Comparison of ENCODE assay signal across 8 cellular contexts in the genomic region with DNA sequence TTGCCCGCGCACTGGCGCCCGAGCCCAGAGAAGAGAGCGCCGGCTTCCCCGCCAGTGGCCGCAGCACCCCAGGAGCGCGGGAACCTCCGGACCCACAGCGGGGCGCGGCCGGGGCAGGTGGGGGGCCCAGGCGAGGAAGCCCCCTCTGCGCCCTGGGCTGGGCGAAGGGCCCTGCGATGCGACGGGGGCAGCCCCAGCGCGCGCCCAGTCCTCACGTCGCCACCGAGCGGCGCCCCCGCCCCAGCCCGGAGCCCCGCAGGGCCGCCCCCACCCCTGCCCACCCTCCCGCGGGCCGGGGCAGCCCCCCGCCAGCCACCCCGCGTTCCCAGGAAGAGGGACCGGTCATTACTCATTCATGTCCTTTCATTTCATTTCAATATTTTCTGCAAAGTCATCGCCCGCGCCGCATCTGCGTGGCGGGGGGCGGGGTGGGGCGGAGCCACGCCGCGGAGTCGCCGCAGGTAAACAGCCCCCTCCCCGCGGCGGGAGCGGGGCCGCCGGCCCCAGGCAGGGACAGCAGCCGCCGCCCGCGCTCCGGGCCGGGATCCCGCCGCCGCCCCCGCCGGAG. TPM values are rescaled to one million over a fixed set of nuclear protein-coding genes. Genes with fewer than 3 reads are reported as not detected.
DNase-seq lines count a peak whose midpoint lies in the region; ATAC-seq and TF ChIP-seq lines count a peak whose summit lies in the region.

No MANE protein-coding gene starts in this region.

- H3K36me3 Mint-ChIP-seq in T-cell (no peaks in the 10 kb centered on the region), chondrocyte (ENCODE audit: low read depth) (no peaks in the 10 kb centered on the region)
- H3K36me3 Mint-ChIP-seq in CD4-positive, alpha-beta memory T cell: no peaks in the 10 kb centered on the region

- H3K9me3 Mint-ChIP-seq in T-cell (no peaks in the 10 kb centered on the region), chondrocyte (ENCODE audit: low read depth) (no peaks in the 10 kb centered on the region)
- H3K9me3 Mint-ChIP-seq in CD4-positive, alpha-beta memory T cell: peaks cover 0 to 2% (median 0%) of the 10 kb centered on the region in 8 donors

- no peak overlapping the region for H3K27ac Mint-ChIP-seq in T-cell
- H3K27ac Mint-ChIP-seq in chondrocyte (ENCODE audit: unreplicated experiment): no peak overlapping the region
- H3K27ac Mint-ChIP-seq in CD4-positive, alpha-beta memory T cell: no peak overlapping the region

- peaks cover 23 to 40% of the 10 kb centered on the region in 2 experiments for H3K4me1 ChIP-seq in neutrophil (ENCODE audit: control insufficient read depth in 1 of 2, insufficient read depth in 1 of 2, low read depth in 1 of 2, low read length in 1 of 2)
- H3K4me1 ChIP-seq in CD4-positive, alpha-beta memory T cell (ENCODE audit: insufficient read depth, low read length): no peaks in the 10 kb centered on the region

- POLR2A ChIA-PET in T-cell (lab: Charles Lee): no interaction called here
- POLR2A ChIA-PET in CD4-positive, alpha-beta memory T cell (lab: Charles Lee; ENCODE audit: partially characterized antibody): no interaction called here

- peak overlapping the region; percentile 64 for H3K27ac ChIP-seq in neutrophil
- no peak overlapping the region for H3K27ac ChIP-seq in CD4-positive, alpha-beta memory T cell (ENCODE audit: low read depth, low read length)

- intact Hi-C loops in CD4-positive, alpha-beta memory T cell (cut with micrococcal nuclease): no loop called here

- H3K27me3 Mint-ChIP-seq in T-cell: peaks cover 24 to 42% of the 10 kb centered on the region in 2 donors
- peaks cover 6% of the 10 kb centered on the region for H3K27me3 Mint-ChIP-seq in chondrocyte (ENCODE audit: low read depth)
- H3K27me3 Mint-ChIP-seq in CD4-positive, alpha-beta memory T cell: peaks cover 24% of the 10 kb centered on the region in 2 donors

- DNase-seq in NCI-H345 (lab: John Stamatoyannopoulos, UW) (peak; percentile 41), NCI-H345 treated with DMSO at 0.1 percent for 48 hours (lab: John Stamatoyannopoulos, UW; ENCODE audit: unreplicated experiment) (no peak), T-cell (peak in 3 of 34 experiments; percentile 15 to 27 (median 26)), chondrocyte (ENCODE audit: low spot score) (no peak), cerebellar cortex (ENCODE audit: low spot score) (no peak)
- DNase-seq in CD4-positive, alpha-beta memory T cell: no peak

- TF ChIP-seq CTCF in chondrocyte (IDR thresholded peaks at IDR 0.05): peak; percentile 15
- no peak for TF ChIP-seq CTCF in neutrophil (IDR thresholded peaks at IDR 0.05)

- H3K4me1 Mint-ChIP-seq in T-cell: peaks cover 4 to 12% (median 6%) of the 10 kb centered on the region in 3 donors
- peaks cover 7% of the 10 kb centered on the region for H3K4me1 Mint-ChIP-seq in chondrocyte (ENCODE audit: low read depth)
- peaks cover 0 to 8% (median under 1%) of the 10 kb centered on the region in 4 donors for H3K4me1 Mint-ChIP-seq in CD4-positive, alpha-beta memory T cell

- CTCF ChIA-PET in T-cell (lab: Charles Lee): no interaction called here
- CTCF ChIA-PET in CD4-positive, alpha-beta memory T cell (lab: Charles Lee; ENCODE audit: partially characterized antibody): no interaction called here

- no peaks in the 10 kb centered on the region for H3K36me3 ChIP-seq in neutrophil
- H3K36me3 ChIP-seq in CD4-positive, alpha-beta memory T cell (ENCODE audit: insufficient read depth, low read length): no peaks in the 10 kb centered on the region

- H3K27me3 ChIP-seq in neutrophil: peaks cover 58% of the 10 kb centered on the region
- H3K27me3 ChIP-seq in CD4-positive, alpha-beta memory T cell (ENCODE audit: insufficient read depth, low read length): peaks cover 9% of the 10 kb centered on the region

- H3K9me3 ChIP-seq in neutrophil: no peaks in the 10 kb centered on the region
- no peaks in the 10 kb centered on the region for H3K9me3 ChIP-seq in CD4-positive, alpha-beta memory T cell (ENCODE audit: control insufficient read depth in 1 of 2, low read length in 2 of 2)

- ATAC-seq in T-cell (replicated peaks in 1 of 4): peak; percentile 51 to 78 (median 62)
- ATAC-seq in HG02678 (IDR thresholded peaks at IDR 0.05; ENCODE audit: unreplicated experiment): no peak

- H3K4me3 Mint-ChIP-seq in T-cell (peak overlapping the region in 2 of 3 donors; percentile 38 to 45), chondrocyte (ENCODE audit: unreplicated experiment) (peak overlapping the region; percentile 31)
- H3K4me3 Mint-ChIP-seq in CD4-positive, alpha-beta memory T cell: peak overlapping the region in 1 of 8 donors; percentile 17

- peak overlapping the region; percentile 31 to 59 for H3K4me3 ChIP-seq in neutrophil (ENCODE audit: low read depth in 1 of 2, low read length in 1 of 2)
- no peak overlapping the region for H3K4me3 ChIP-seq in CD4-positive, alpha-beta memory T cell (ENCODE audit: low read length in 2 of 2)

RNA-seq across cellular contexts. Expression of a gene that starts 0.7 kb away (rescaled TPM):
- total RNA-seq in T-cell (under 1 TPM in 3 of 5 donors, not detected in 2; 0.16 to 0.32 (median 0.26) TPM), chondrocyte (3.0 to 6.1 TPM (median 3.3 TPM) in 3 replicates)
- not detected for total RNA-seq in CD4-positive, alpha-beta memory T cell
- polyA plus RNA-seq in CD4-positive, alpha-beta memory T cell: not detected

RNA-seq across cellular contexts. Expression of a gene that starts 15.9 kb away (rescaled TPM):
- total RNA-seq in T-cell: 100 to 1,000 TPM; 116 to 213 (median 175) TPM
- total RNA-seq in chondrocyte: 18.5 to 20.5 TPM (median 20.2 TPM) in 3 replicates
- total RNA-seq in CD4-positive, alpha-beta memory T cell: 100 to 1,000 TPM; 124 to 126 TPM
- polyA plus RNA-seq in CD4-positive, alpha-beta memory T cell: 10 to 100 TPM; 51.5 to 61.4 TPM

RNA-seq across cellular contexts. Expression of a gene that starts 31.0 kb away (rescaled TPM):
- 10 to 100 TPM; 28.9 to 51.0 (median 46.1) TPM for total RNA-seq in T-cell
- 14.8 to 22.8 TPM (median 17.1 TPM) in 3 replicates for total RNA-seq in chondrocyte
- 10 to 100 TPM; 33.8 to 34.8 TPM for total RNA-seq in CD4-positive, alpha-beta memory T cell
- 1 to 10 TPM; 2.0 to 6.6 TPM for polyA plus RNA-seq in CD4-positive, alpha-beta memory T cell

Comparison
In these comparisons a context has a peak if more than half of its experiments do, and no peak if none do; other contexts are left out.
1. H3K4me3 ChIP-seq: peak in neutrophil (2 of 2); none in CD4-positive, alpha-beta memory T cell (0 of 2).